ENCODE assay signal across 24 cellular contexts in the genomic region with DNA sequence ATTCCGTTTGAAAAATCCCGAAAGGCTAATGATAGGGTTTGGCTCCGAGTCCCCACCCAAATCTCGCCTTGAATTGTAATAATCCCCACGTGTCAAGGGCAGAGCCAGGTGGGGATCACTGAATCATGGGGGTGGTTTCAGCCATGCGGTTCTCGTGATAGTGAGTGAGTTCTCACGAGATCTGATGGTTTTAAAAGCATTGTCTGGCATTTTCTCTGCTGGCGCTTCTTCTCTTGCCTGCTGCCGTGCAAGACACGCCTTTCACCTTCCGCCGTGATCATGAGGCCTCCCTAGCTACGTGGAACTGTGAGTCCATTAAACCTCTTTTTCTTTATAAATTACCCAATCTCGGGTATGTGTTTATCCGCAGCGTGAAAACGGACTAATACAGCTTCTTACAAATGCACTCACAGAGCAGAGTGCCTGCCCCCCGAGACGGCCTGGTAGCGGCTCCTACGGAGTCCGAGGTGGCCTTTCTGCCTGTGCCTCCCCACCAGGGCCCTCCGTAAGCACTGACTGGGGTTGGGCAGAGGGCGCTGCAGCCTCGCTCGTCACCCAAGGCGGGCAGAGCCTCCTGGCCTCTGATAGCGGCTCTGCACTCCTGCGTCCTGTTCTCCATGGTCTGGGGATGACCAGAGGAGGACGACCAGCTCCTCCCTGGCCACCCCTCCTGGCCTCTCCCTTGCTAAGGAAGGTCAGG.
A peak's percentile ranks its signal among the peaks of the same experiment; 100 is the strongest.
DNase-seq lines count a peak whose midpoint lies in the region; ATAC-seq, FAIRE-seq and TF ChIP-seq lines count a peak whose summit lies in the region.
"Had no signal": no experiment of that assay in that cellular context is flagged by ENCODE, and none has a peak within 500 bp of the region (broad histone marks: within the 10 kb centered on the region; RNA-seq: fewer than 3 reads in every experiment).

No MANE protein-coding gene starts in this region.

- H3K36me3 ChIP-seq in GM23338 (ENCODE audit: insufficient read depth) = no peaks in the 10 kb centered on the region

- peaks cover 6% of the 10 kb centered on the region; the same call in 2 of the 3 replicates for H3K9me3 Mint-ChIP-seq in GM23338

- no peak for FAIRE-seq in GM12891 (lab: Jason Lieb, UNC)
- FAIRE-seq: GM12892, GM19239, H54 had no signal

- TF ChIP-seq POLR2A in GM12891 (IDR thresholded peaks at IDR 0.05; ENCODE audit: low read depth, low read length) = no peak

- ATAC-seq in GM23338 (peak; percentile 41; the same call in 2 of the 3 replicates), SK-N-SH treated with all-trans-retinoic acid at 6 μM for 48 hours (peak; percentile 93), HG03460 (IDR thresholded peaks at IDR 0.05; ENCODE audit: unreplicated experiment) (no peak)
- ATAC-seq: Panc1 had no signal

- H3K4me1 Mint-ChIP-seq in GM23338 = peaks cover 18% of the 10 kb centered on the region

- no peaks in the 10 kb centered on the region for H4K20me1 ChIP-seq in GM23338 (replicated peaks; ENCODE audit: insufficient read depth)

- TF ChIP-seq CTCF in 22Rv1 (IDR thresholded peaks at IDR 0.05) = peak; percentile 12; the same call in 1 of the 2 replicates
- TF ChIP-seq CTCF in GM23338 (conservative IDR thresholded peaks at IDR 0.05; ENCODE audit: low read depth in 2 of 2) = peak in 1 of 2 experiments; percentile 49; a peak in 2 of 4 replicates

- H3K4me2 ChIP-seq in GM23338 = no peak overlapping the region

- H3F3A ChIP-seq in GM23338 (replicated peaks; ENCODE audit: low read depth) = no peaks in the 10 kb centered on the region

- H3K79me2 ChIP-seq in GM23338 (replicated peaks; ENCODE audit: insufficient read depth) = no peaks in the 10 kb centered on the region

- peaks cover 2% of the 10 kb centered on the region; the same call in 1 of the 3 replicates for H3K36me3 Mint-ChIP-seq in GM23338 (ENCODE audit: low read depth)

- no peak overlapping the region for H2AFZ ChIP-seq in GM23338

- no peak overlapping the region for H3K27ac Mint-ChIP-seq in GM23338
- H3K27ac Mint-ChIP-seq: HFFc6 had no signal

- no peak for DNase-seq in GM23338 (ENCODE audit: low spot score)
- DNase-seq in mesenteric fat pad (ENCODE audit: low spot score) = peak; percentile 47
- no peak for DNase-seq in GM12891 (ENCODE audit: insufficient read length, low spot score)
- no peak for DNase-seq in ACHN
- DNase-seq: Calu3, DMS79 treated with DMSO at 0.1 percent for 48 hours, GF-D8, HFFc6, Kasumi-1, MV-4-11, NCI-H1105, NCI-H1436 treated with DMSO at 0.1 percent for 48 hours, NCI-H187 treated with DMSO at 0.1 percent for 48 hours, NCI-H2107, NCI-H524 treated with DMSO at 0.1 percent for 48 hours, NCI-H774, T-helper 2 cell had no signal

- no peaks in the 10 kb centered on the region for H3K27me3 ChIP-seq in GM23338 (ENCODE audit: insufficient read depth)

- H3K27me3 Mint-ChIP-seq in GM23338 (ENCODE audit: insufficient read depth, low read depth, poor library complexity) = peaks cover 14% of the 10 kb centered on the region

- in situ Hi-C loops in ACHN (cut with HindIII; ENCODE audit: low pct_ligation_motif_present, low pct_unique_long_range_greater_than_20kb, low sequenced_read_pairs) = no loop called here

- H3K9me2 ChIP-seq in GM23338 (ENCODE audit: insufficient read depth) = 0 out of 2 replicates have a peak, but pooled peaks cover 3% of the 10 kb centered on the region

- H3K4me3 ChIP-seq in GM23338 = no peak overlapping the region

- H3K27ac ChIP-seq in 22Rv1 (no peak overlapping the region), GM23338 (ENCODE audit: low read depth) (no peak overlapping the region)

- no peak overlapping the region for H3K4me3 Mint-ChIP-seq in GM23338
- H3K4me3 Mint-ChIP-seq: HFFc6 had no signal

- H3K4me1 ChIP-seq in GM23338 (ENCODE audit: insufficient read depth) = no peaks in the 10 kb centered on the region

TF ChIP-seq in GM23338, 12 proteins besides CTCF, POLR2A, EP300 and RAD21 (continues in another document):
- TF ChIP-seq STAT1 (IDR thresholded peaks at IDR 0.05; ENCODE audit: unreplicated experiment) (no peak), CREB1 (CRISPR knock-in tag; IDR thresholded peaks at IDR 0.05; ENCODE audit: low read depth) (no peak), EZH2 (IDR thresholded peaks at IDR 0.05; ENCODE audit: low read depth, unreplicated experiment) (no peak), ZNF114 (CRISPR knock-in tag; IDR thresholded peaks at IDR 0.05) (no peak), EZH2phosphoT487 (IDR thresholded peaks at IDR 0.05; ENCODE audit: unreplicated experiment) (no peak)

TF ChIP-seq in SK-N-SH treated with all-trans-retinoic acid at 6 μM for 48 hours, 23 proteins besides CTCF, POLR2A, EP300 and RAD21:
- TF ChIP-seq, protein P1, sequence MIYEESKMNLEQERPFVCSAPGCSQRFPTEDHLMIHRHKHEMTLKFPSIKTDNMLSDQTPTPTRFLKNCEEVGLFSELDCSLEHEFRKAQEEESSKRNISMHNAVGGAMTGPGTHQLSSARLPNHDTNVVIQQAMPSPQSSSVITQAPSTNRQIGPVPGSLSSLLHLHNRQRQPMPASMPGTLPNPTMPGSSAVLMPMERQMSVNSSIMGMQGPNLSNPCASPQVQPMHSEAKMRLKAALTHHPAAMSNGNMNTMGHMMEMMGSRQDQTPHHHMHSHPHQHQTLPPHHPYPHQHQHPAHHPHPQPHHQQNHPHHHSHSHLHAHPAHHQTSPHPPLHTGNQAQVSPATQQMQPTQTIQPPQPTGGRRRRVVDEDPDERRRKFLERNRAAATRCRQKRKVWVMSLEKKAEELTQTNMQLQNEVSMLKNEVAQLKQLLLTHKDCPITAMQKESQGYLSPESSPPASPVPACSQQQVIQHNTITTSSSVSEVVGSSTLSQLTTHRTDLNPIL (CRISPR knock-in tag; IDR thresholded peaks at IDR 0.05; ENCODE audit: low read depth) = no peak

TF ChIP-seq in GM12891, 5 proteins besides CTCF, POLR2A, EP300 and RAD21:
- TF ChIP-seq TAF1 (IDR thresholded peaks at IDR 0.05; ENCODE audit: low read depth, low read length) (no peak), POLR2AphosphoS5 (IDR thresholded peaks at IDR 0.05; ENCODE audit: low read depth, low read length) (no peak), SPI1 (IDR thresholded peaks at IDR 0.05; ENCODE audit: low read depth, low read length) (no peak), POU2F2 (IDR thresholded peaks at IDR 0.05; ENCODE audit: low read depth, low read length) (no peak), PAX5 (IDR thresholded peaks at IDR 0.05; ENCODE audit: insufficient read depth, low read length, severe bottlenecking) (no peak)
